Comparison of ENCODE assay signal across 10 cellular contexts in the genomic region with DNA sequence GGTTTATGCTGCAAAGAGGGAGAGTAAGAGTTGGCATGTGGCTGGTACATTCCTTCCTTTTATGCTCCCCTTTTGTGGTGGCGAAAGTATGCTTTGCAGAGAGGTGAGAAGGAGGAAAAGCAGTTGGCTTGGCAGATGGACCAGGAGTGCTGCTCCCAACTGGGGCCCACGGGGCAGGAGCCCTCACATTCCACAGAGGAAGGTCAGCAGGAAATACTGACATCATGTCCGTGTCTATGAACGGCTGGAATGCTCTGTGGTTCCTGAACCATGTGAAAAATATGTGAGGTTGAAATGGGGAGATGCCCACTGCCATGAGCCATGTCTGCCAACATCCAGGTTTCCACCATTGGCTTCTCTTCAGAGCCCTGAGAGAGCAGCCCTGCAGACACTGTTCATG. TPM values are rescaled to one million over a fixed set of nuclear protein-coding genes. Genes with fewer than 3 reads are reported as not detected.
DNase-seq lines count a peak whose midpoint lies in the region; ATAC-seq, FAIRE-seq and TF ChIP-seq lines count a peak whose summit lies in the region.
"Had no signal": no experiment of that assay in that cellular context is flagged by ENCODE, and none has a peak within 500 bp of the region (broad histone marks: within the 10 kb centered on the region; RNA-seq: fewer than 3 reads in every experiment).

No MANE protein-coding gene starts in this region.

- POLR2A ChIA-PET in HEK293T (lab: Yijun Ruan, JAX), result no interaction called here

- CTCF ChIA-PET in HEK293T (lab: Yijun Ruan, JAX), result no interaction called here

- DNase-seq in ACHN, result peak; percentile 98
- DNase-seq in HT-29 (ENCODE audit: low spot score), result peak; percentile 41
- peak; percentile 93 for DNase-seq in bronchial epithelial cell (ENCODE audit: low read depth)
- no peak for DNase-seq in left lung
- DNase-seq in GM19240 (ENCODE audit: insufficient read length, low spot score), result no peak
- DNase-seq in HEK293T (ENCODE audit: extremely low spot score), result no peak
- no peak for DNase-seq in anterior cingulate cortex (lab: John Stamatoyannopoulos, UW)
- DNase-seq: stimulated activated CD4-positive, alpha-beta T cell treated with anti-CD3 and anti-CD28 coated beads, Interleukin-1b, Interleukin-23, amount 100 ng/mL, for 48 hours had no signal

- H3K27me3 ChIP-seq in bronchial epithelial cell (ENCODE audit: control insufficient read depth, insufficient read depth, low read length) (no peaks in the 10 kb centered on the region), left lung (peaks cover 3 to 16% of the 10 kb centered on the region in 2 donors)

- ATAC-seq in left lung (peak; percentile 42), HG03354 (IDR thresholded peaks at IDR 0.05; ENCODE audit: poor library complexity, severe bottlenecking, unreplicated experiment) (no peak)

- no peak for TF ChIP-seq CTCF in bronchial epithelial cell (IDR thresholded peaks at IDR 0.05; ENCODE audit: insufficient read depth, low read length, severe bottlenecking)
- no peak for TF ChIP-seq CTCF in left lung (IDR thresholded peaks at IDR 0.05)

- no peaks in the 10 kb centered on the region for H3K9me3 ChIP-seq in left lung

- H3K4me3 ChIP-seq in bronchial epithelial cell (ENCODE audit: low read depth, low read length) (no peak overlapping the region), left lung (no peak overlapping the region)

- H3K27ac ChIP-seq in left lung, result no peak overlapping the region

- H3K36me3 ChIP-seq in bronchial epithelial cell (ENCODE audit: control insufficient read depth, insufficient read depth, low read length), result no peaks in the 10 kb centered on the region
- no peaks in the 10 kb centered on the region for H3K36me3 ChIP-seq in left lung

- no peaks in the 10 kb centered on the region for H3K4me1 ChIP-seq in left lung

- intact Hi-C loops in left lung (cut with DNase I), result no loop called here

- peak; percentile 89 for FAIRE-seq in bronchial epithelial cell (lab: Jason Lieb, UNC)
- FAIRE-seq: D721Med had no signal

- in situ Hi-C loops in ACHN (cut with HindIII; ENCODE audit: low pct_ligation_motif_present, low pct_unique_long_range_greater_than_20kb, low sequenced_read_pairs), result no loop called here

TF ChIP-seq in HEK293T, 16 proteins besides CTCF, POLR2A, EP300 and RAD21:
- TF ChIP-seq ARNT (IDR thresholded peaks at IDR 0.05) (no peak), HDGF (IDR thresholded peaks at IDR 0.05; ENCODE audit: borderline replicate concordance) (no peak), L3MBTL2 (conservative IDR thresholded peaks at IDR 0.05) (no peak), FOXK2 (IDR thresholded peaks at IDR 0.05) (no peak), CTBP1 (IDR thresholded peaks at IDR 0.05; ENCODE audit: borderline replicate concordance) (no peak)
- TF ChIP-seq, protein P1, sequence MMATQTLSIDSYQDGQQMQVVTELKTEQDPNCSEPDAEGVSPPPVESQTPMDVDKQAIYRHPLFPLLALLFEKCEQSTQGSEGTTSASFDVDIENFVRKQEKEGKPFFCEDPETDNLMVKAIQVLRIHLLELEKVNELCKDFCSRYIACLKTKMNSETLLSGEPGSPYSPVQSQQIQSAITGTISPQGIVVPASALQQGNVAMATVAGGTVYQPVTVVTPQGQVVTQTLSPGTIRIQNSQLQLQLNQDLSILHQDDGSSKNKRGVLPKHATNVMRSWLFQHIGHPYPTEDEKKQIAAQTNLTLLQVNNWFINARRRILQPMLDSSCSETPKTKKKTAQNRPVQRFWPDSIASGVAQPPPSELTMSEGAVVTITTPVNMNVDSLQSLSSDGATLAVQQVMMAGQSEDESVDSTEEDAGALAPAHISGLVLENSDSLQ (IDR thresholded peaks at IDR 0.05), result no peak

RNA-seq across cellular contexts. Expression of a gene that starts 33.3 kb away (rescaled TPM):
- 1.3 and 1.4 TPM in 2 replicates for total RNA-seq in HT-29 (2014; rRNA removed; shearing (Covaris generic))
- 41.3 and 70.0 TPM in 2 replicates for total RNA-seq in bronchial epithelial cell
- total RNA-seq in left lung, result 100 to 1,000 TPM in 1 of 2 donors, 10 to 100 TPM in 1; 79.9 to 169 TPM

Comparison
In these comparisons a context has a peak if more than half of its experiments do, and no peak if none do; other contexts are left out.
1. DNase-seq: peak in ACHN (single experiment), HT-29 (single experiment) and bronchial epithelial cell (single experiment); none in left lung (0 of 2), GM19240 (single experiment), HEK293T (single experiment) and anterior cingulate cortex (0 of 58).
2. RNA of a gene that starts 33.3 kb away (total RNA-seq): 79.9 to 169 TPM in left lung and 41.3 to 70.0 TPM in bronchial epithelial cell; 1.3 to 1.4 TPM in HT-29; every median in the first group is over 10 times any median in the second.